Comparison of ENCODE assay signal across 8 cellular contexts in genomic region chr5:64612349-64612961, GRCh38.
DNase-seq lines count a peak whose midpoint lies in the region; ATAC-seq, FAIRE-seq and TF ChIP-seq lines count a peak whose summit lies in the region.

No MANE protein-coding gene starts in this region.

- no peaks in the 10 kb centered on the region for H3K9me3 ChIP-seq in pancreas

- intact Hi-C loops in pancreas (cut with DNase I): loop anchor here in 1 of 3 donors (5.0 kb wide), 1 partner anchor 465 kb away; no protein-coding TSS in a partner anchor

- peaks cover 0 to 9% (median 0%) of the 10 kb centered on the region in 4 donors for H3K27me3 ChIP-seq in pancreas

- POLR2A ChIA-PET in AG04449 (lab: Yijun Ruan, JAX): no interaction called here

- 11 to 12% methylated on average over 5 of the region's 5 CpGs for WGBS in pancreas, 2 donors

- peak; percentile 62 for TF ChIP-seq CTCF in AG04449 (IDR thresholded peaks at IDR 0.05; ENCODE audit: insufficient read depth, low read length, missing control alignments)
- peak; percentile 63 for TF ChIP-seq CTCF in GM12865 (IDR thresholded peaks at IDR 0.05; ENCODE audit: insufficient read depth, low read depth, low read length, missing control alignments)
- peak; percentile 81 for TF ChIP-seq CTCF in fibroblast of the aortic adventitia (IDR thresholded peaks at IDR 0.05; ENCODE audit: insufficient read depth, low read length)
- TF ChIP-seq CTCF in pancreas (IDR thresholded peaks at IDR 0.05): peak; percentile 19 to 51 (median 38)

- H3K4me3 ChIP-seq in AG04449 (ENCODE audit: low read depth, low read length): no peak overlapping the region
- H3K4me3 ChIP-seq in GM12865 (ENCODE audit: low read depth, low read length): no peak overlapping the region
- H3K4me3 ChIP-seq in fibroblast of the aortic adventitia (ENCODE audit: low read depth, low read length): no peak overlapping the region
- H3K4me3 ChIP-seq in pancreas: no peak overlapping the region

- no peaks in the 10 kb centered on the region for H3K36me3 ChIP-seq in pancreas

- peaks cover 0 to 5% (median 0%) of the 10 kb centered on the region in 3 donors for H3K4me1 ChIP-seq in pancreas

- no peak for DNase-seq in AG04449 (ENCODE audit: low read depth, low spot score)
- peak; percentile 63 for DNase-seq in GM12865 (ENCODE audit: low read depth)
- peak; percentile 76 for DNase-seq in SK-MEL-5 (ENCODE audit: low read depth, low spot score)
- peak; percentile 79 for DNase-seq in fibroblast of the aortic adventitia (ENCODE audit: low read depth)
- peak in 2 of 6 donors; percentile 20 to 40 for DNase-seq in pancreas
- no peak for DNase-seq in NK-92 treated with Interleukin-12 subunit alpha and Interleukin-12 subunit beta, amount 100 ng/mL, for 24 hours (lab: John Stamatoyannopoulos, UW)

- peak; percentile 53 to 84 (median 81) for ATAC-seq in pancreas
- no peak for ATAC-seq in HG02938 (IDR thresholded peaks at IDR 0.05; ENCODE audit: unreplicated experiment)

- in situ Hi-C loops in SK-MEL-5 (cut with HindIII; ENCODE audit: low pct_unique_long_range_greater_than_20kb, low sequenced_read_pairs): no loop called here

- CTCF ChIA-PET in AG04449 (lab: Yijun Ruan, JAX): interaction anchor here (0.7 to 7.8 kb wide), 23 partner anchors 9 to 1211 kb away, joined by 3 to 213 read pairs (median 5); no protein-coding TSS in a partner anchor

- TF ChIP-seq EP300 in Ishikawa (IDR thresholded peaks at IDR 0.05; ENCODE audit: borderline replicate concordance): no peak

- peak; percentile 90 for TF ChIP-seq RAD21 in Ishikawa (IDR thresholded peaks at IDR 0.05; ENCODE audit: low read depth)

- H3K27ac ChIP-seq in pancreas: no peak overlapping the region

- no peak for FAIRE-seq in pancreas (lab: Jason Lieb, UNC)

TF ChIP-seq in Ishikawa, 13 proteins besides CTCF, POLR2A, EP300 and RAD21:
- no peak for TF ChIP-seq EGR1 (IDR thresholded peaks at IDR 0.05)
- no peak for TF ChIP-seq TAF1 (IDR thresholded peaks at IDR 0.05; ENCODE audit: low read depth)
- no peak for TF ChIP-seq CEBPB (IDR thresholded peaks at IDR 0.05)
- no peak for TF ChIP-seq NFIC (IDR thresholded peaks at IDR 0.05)
- no peak for TF ChIP-seq FOXM1 (IDR thresholded peaks at IDR 0.05; ENCODE audit: borderline replicate concordance, low read depth)
- TF ChIP-seq CREB1 (IDR thresholded peaks at IDR 0.05; ENCODE audit: low read depth): no peak
- no peak for TF ChIP-seq REST (IDR thresholded peaks at IDR 0.05; ENCODE audit: low read depth)
- no peak for TF ChIP-seq ZBTB7A (IDR thresholded peaks at IDR 0.05; ENCODE audit: low read depth)
- TF ChIP-seq MAX (IDR thresholded peaks at IDR 0.05): no peak
- no peak for TF ChIP-seq TCF12 (IDR thresholded peaks at IDR 0.05; ENCODE audit: low read depth)
TF ChIP-seq in Ishikawa: peak in this region for 0.

Comparison
In these comparisons a context has a peak if more than half of its experiments do, and no peak if none do; other contexts are left out.
1. DNase-seq: peak in GM12865 (single experiment), SK-MEL-5 (single experiment) and fibroblast of the aortic adventitia (single experiment); none in AG04449 (single experiment) and NK-92 treated with Interleukin-12 subunit alpha and Interleukin-12 subunit beta, amount 100 ng/mL, for 24 hours (single experiment).
2. Peak in every context shown above with its lines, with median percentiles within 50 percentile points of each other: CTCF ChIP-seq.